ENCODE assay signal across 1 cellular context in genomic region chr6:166938704-166939103, GRCh38.
TF ChIP-seq lines count a peak whose summit lies in the region.

No MANE protein-coding gene starts in this region.

TF ChIP-seq in HepG2, 621 proteins besides CTCF, POLR2A, EP300 and RAD21 (continued from another document):
- no peak for TF ChIP-seq SNAPC4 (CRISPR knock-in tag; IDR thresholded peaks at IDR 0.05)
